In the genomic region with DNA sequence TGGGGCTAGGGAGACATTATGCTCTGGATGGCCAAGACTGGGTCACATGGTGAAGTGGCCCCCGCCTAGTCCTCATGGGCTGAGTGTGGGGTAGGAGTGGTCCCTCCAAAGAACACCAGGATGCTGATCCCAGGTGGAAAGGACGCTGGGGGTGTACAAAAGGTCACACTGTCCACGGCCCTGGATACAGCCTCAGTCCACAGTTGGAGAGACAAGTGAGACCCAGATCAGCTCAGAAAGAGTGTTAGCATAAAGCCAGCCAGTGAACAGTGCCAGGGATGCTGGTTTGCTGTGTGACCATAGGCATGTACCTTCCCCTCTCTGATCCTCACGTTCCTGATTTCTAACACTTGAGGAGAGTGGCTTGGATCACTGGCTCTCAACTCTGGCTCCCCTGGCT, we compare ENCODE assay signal across 25 cellular contexts. TPM values are rescaled to one million over a fixed set of nuclear protein-coding genes. Genes with fewer than 3 reads are reported as not detected.
DNase-seq lines count a peak whose midpoint lies in the region; ATAC-seq, FAIRE-seq and TF ChIP-seq lines count a peak whose summit lies in the region.
"Had no signal": no experiment of that assay in that cellular context is flagged by ENCODE, and none has a peak within 500 bp of the region (broad histone marks: within the 10 kb centered on the region; RNA-seq: fewer than 3 reads in every experiment).

No MANE protein-coding gene starts in this region.

- peaks cover 6% of the 10 kb centered on the region; the same call in 1 of the 2 replicates for H3K4me1 ChIP-seq in HepG2 (ENCODE audit: insufficient read depth, low read length)
- no peaks in the 10 kb centered on the region for H3K4me1 ChIP-seq in right lobe of liver
- H3K4me1 ChIP-seq: BE2C, HAP-1 had no signal

- CTCF ChIA-PET in HepG2 (lab: Yijun Ruan, JAX; ENCODE audit: low intra/inter-chr PET ratio, low total read pairs): no interaction called here

- H3K27me3 ChIP-seq in HepG2 (ENCODE audit: control insufficient read depth in 1 of 2, insufficient read depth in 2 of 2, low read length in 2 of 2): no peaks in the 10 kb centered on the region
- no peaks in the 10 kb centered on the region for H3K27me3 ChIP-seq in right lobe of liver
- H3K27me3 ChIP-seq: BE2C; BLaER1 treated with 17β-estradiol and CSF1 and Interleukin-3, amounts not matched to agents 10 nM and 100 nM had no signal

- WGBS in HepG2 (ENCODE audit: low lambda C conversion rate): 94% methylated on average over 4 of the region's 4 CpGs
- WGBS in right lobe of liver (ENCODE audit: insufficient coverage, low coverage, low lambda C conversion rate, missing lambda C conversion rate): no CpG with 5 or more reads among the region's 4 CpGs

- no peak overlapping the region for H2AFZ ChIP-seq in HepG2 (ENCODE audit: low read length)

- TF ChIP-seq CTCF in HepG2 (CRISPR knock-in tag; IDR thresholded peaks at IDR 0.05) (no peak), right lobe of liver (IDR thresholded peaks at IDR 0.05) (no peak)

- no peak overlapping the region for H3K4me3 ChIP-seq in HepG2 (replicated peaks in 1 of 3; ENCODE audit: insufficient read depth in 1 of 3, low read depth in 2 of 3, low read length in 3 of 3)
- no peak overlapping the region for H3K4me3 ChIP-seq in right lobe of liver
- H3K4me3 ChIP-seq: BLaER1 treated with 17β-estradiol and CSF1 and Interleukin-3, amounts not matched to agents 10 nM and 100 nM; GM12878; HAP-1 had no signal

- ATAC-seq in HepG2 (no peak), right lobe of liver (no peak), HG02798 (IDR thresholded peaks at IDR 0.05; ENCODE audit: poor library complexity, unreplicated experiment) (no peak)
- ATAC-seq: GM12878 had no signal

- in situ Hi-C loops in HepG2 (cut with HindIII; ENCODE audit: extremely low pct_ligation_motif_present, low pct_unique_long_range_greater_than_20kb): no loop called here

- DNase-seq in activated CD8-positive, alpha-beta memory T cell treated with anti-CD3 and anti-CD28 coated beads for 24 hours: peak; percentile 45
- no peak for DNase-seq in activated CD8-positive, alpha-beta memory T cell treated with anti-CD3 and anti-CD28 coated beads, Interleukin-2, amount 50 U/mL, for 4 hours
- DNase-seq in HepG2 (ENCODE audit: low spot score) (no peak), right lobe of liver (no peak), mesenteric fat pad (ENCODE audit: low spot score) (peak; percentile 73), posterior vena cava (ENCODE audit: low spot score) (peak; percentile 44), Ammon's horn (ENCODE audit: low spot score) (no peak)
- DNase-seq: BE2C; CD4-positive, alpha-beta T cell; CD8-positive, alpha-beta memory T cell; DMS 273 treated with DMSO at 0.1 percent for 48 hours; DMS79; EL; GDM1; GOT3; HFFc6 had no signal

- H3K9me3 ChIP-seq in HepG2 (ENCODE audit: low read length) (no peaks in the 10 kb centered on the region), right lobe of liver (no peaks in the 10 kb centered on the region)
- H3K9me3 ChIP-seq: BE2C, HAP-1 had no signal

- BruUV-seq in HepG2 (replicated peaks; lab: Mats Ljungman, UMichigan): no TSS peak

- H3K9ac ChIP-seq in HepG2 (ENCODE audit: insufficient read depth, low read depth, low read length): no peak overlapping the region
- H3K9ac ChIP-seq: BLaER1 treated with 17β-estradiol and CSF1 and Interleukin-3, amounts not matched to agents 10 nM and 100 nM had no signal

- no peaks in the 10 kb centered on the region for H3K79me2 ChIP-seq in HepG2 (ENCODE audit: insufficient read depth, low read length)

- H3K36me3 ChIP-seq in HepG2 (replicated peaks in 1 of 2; ENCODE audit: control insufficient read depth in 1 of 2, insufficient read depth in 2 of 2, low read length in 2 of 2) (peaks cover 8 to 25% of the 10 kb centered on the region in 2 experiments; a peak in 4 of 5 replicates), right lobe of liver (peaks cover 0 to 8% (median 1%) of the 10 kb centered on the region in 4 donors)

- H3K4me2 ChIP-seq in HepG2 (ENCODE audit: low read depth, low read length): no peak overlapping the region
- H3K4me2 ChIP-seq: BLaER1 treated with 17β-estradiol and CSF1 and Interleukin-3, amounts not matched to agents 10 nM and 100 nM had no signal

- TF ChIP-seq EP300 in HepG2 (IDR thresholded peaks at IDR 0.05; ENCODE audit: low read depth in 2 of 2, low read length in 2 of 2) (no peak), HepG2 (CRISPR knock-in tag; IDR thresholded peaks at IDR 0.05; ENCODE audit: borderline replicate concordance) (no peak)

- intact Hi-C loops in HepG2 (cut with micrococcal nuclease; ENCODE audit: unreplicated experiment): no loop called here
- intact Hi-C loops in right lobe of liver (cut with DNase I): no loop called here
- intact Hi-C loops in posterior vena cava (cut with DNase I): no loop called here

- H4K20me1 ChIP-seq in HepG2 (ENCODE audit: insufficient read depth, low read length): no peaks in the 10 kb centered on the region
- H4K20me1 ChIP-seq: BLaER1 treated with 17β-estradiol and CSF1 and Interleukin-3, amounts not matched to agents 10 nM and 100 nM had no signal

- no peak for TF ChIP-seq POLR2A in HepG2 (IDR thresholded peaks at IDR 0.05; ENCODE audit: insufficient read depth in 1 of 2, low read depth in 2 of 2, low read length in 2 of 2)
- no peak for TF ChIP-seq POLR2A in right lobe of liver (IDR thresholded peaks at IDR 0.05)

- no peak for FAIRE-seq in HepG2 (lab: Jason Lieb, UNC)
- FAIRE-seq: A204.1, D721Med, GM12878, GM19239, H54 had no signal

- H3K27ac ChIP-seq in HepG2 (ENCODE audit: extremely low read length, insufficient read depth, low read length) (no peak overlapping the region), right lobe of liver (no peak overlapping the region)
- H3K27ac ChIP-seq: 22Rv1; BLaER1 treated with 17β-estradiol and CSF1 and Interleukin-3, amounts not matched to agents 10 nM and 100 nM had no signal

- POLR2A ChIA-PET in HepG2 (lab: Yijun Ruan, JAX): no interaction called here

- no peak for TF ChIP-seq RAD21 in HepG2 (CRISPR knock-in tag; IDR thresholded peaks at IDR 0.05)

RNA-seq across cellular contexts. Expression of a gene that starts 13.4 kb away (rescaled TPM):
- total RNA-seq in HepG2 (2016; rRNA removed; fragmentation: Illumina TruSeq; extraction: Trizol): 0.24 and 0.44 TPM in 2 replicates
- not detected in 2 replicates for total RNA-seq in HepG2 (2016; cell fraction: cytosol; rRNA removed; fragmentation: Illumina TruSeq; extraction: Trizol; ENCODE audit: low read depth)
- total RNA-seq in HepG2 (2016; cell fraction: insoluble cytoplasmic fraction; rRNA removed; fragmentation: Illumina TruSeq; extraction: Trizol): 0.11 TPM in 1 of 2 replicates, not detected in the other
- total RNA-seq in HepG2 (2016; cell fraction: membrane; rRNA removed; fragmentation: Illumina TruSeq; extraction: Trizol): 0.10 TPM in 1 of 2 replicates, not detected in the other
- total RNA-seq in HepG2 (2016; cell fraction: nucleus; rRNA removed; fragmentation: Illumina TruSeq; extraction: Trizol): not detected in 2 replicates
- polyA plus RNA-seq in HepG2 (2011; rRNA removed): 0.05 and 0.10 TPM in 2 replicates
- 0.07 and 0.09 TPM in 2 replicates for polyA plus RNA-seq in HepG2 (2011; cell fraction: cytosol; rRNA removed)
- 0.13 and 0.23 TPM in 2 replicates for polyA plus RNA-seq in HepG2 (2011; cell fraction: nucleus; rRNA removed)
- polyA plus RNA-seq in HepG2 (2012): not detected in 2 replicates
- polyA plus RNA-seq in HepG2 (2016; cell fraction: cytosol; fragmentation: Illumina TruSeq; extraction: Trizol; ENCODE audit: low read depth): not detected in 2 replicates
- polyA plus RNA-seq in HepG2 (2016; cell fraction: insoluble cytoplasmic fraction; fragmentation: Illumina TruSeq; extraction: Trizol; ENCODE audit: low read depth): 0.20 TPM in 1 of 2 replicates, not detected in the other
- polyA plus RNA-seq in HepG2 (2016; cell fraction: membrane; fragmentation: Illumina TruSeq; extraction: Trizol; ENCODE audit: low read depth): not detected in 2 replicates
- not detected in 2 replicates for polyA plus RNA-seq in HepG2 (2016; cell fraction: nucleus; fragmentation: Illumina TruSeq; extraction: Trizol; ENCODE audit: insufficient read depth, low read depth)
- polyA minus RNA-seq in HepG2 (2011; rRNA and poly(A)+ RNA removed; ENCODE audit: low replicate concordance): 0.98 TPM in 1 of 2 replicates, not detected in the other
- polyA minus RNA-seq in HepG2 (2011; cell fraction: cytosol; rRNA and poly(A)+ RNA removed): not detected in 2 replicates
- polyA minus RNA-seq in HepG2 (2011; cell fraction: nucleus; rRNA and poly(A)+ RNA removed): not detected in 2 replicates
- total RNA-seq in right lobe of liver: 10 to 100 TPM in 1 of 6 experiments, 1 to 10 TPM in 5; 5.2 to 13.4 (median 7.1) TPM
- 36.6 TPM for total RNA-seq in mesenteric fat pad
- 10 to 100 TPM; 12.5 to 17.7 TPM for total RNA-seq in posterior vena cava

RNA-seq across cellular contexts. Expression of a gene that starts 26.6 kb away (rescaled TPM):
- total RNA-seq in HepG2 (2016; rRNA removed; fragmentation: Illumina TruSeq; extraction: Trizol) (10.5 and 16.7 TPM in 2 replicates), right lobe of liver (10 to 100 TPM in 1 of 6 experiments, 1 to 10 TPM in 5; 4.4 to 10.2 (median 7.2) TPM), mesenteric fat pad (34.7 TPM), posterior vena cava (10 to 100 TPM; 11.3 to 21.1 TPM)
- total RNA-seq in HepG2 (2016; cell fraction: cytosol; rRNA removed; fragmentation: Illumina TruSeq; extraction: Trizol; ENCODE audit: low read depth): 0.79 and 0.81 TPM in 2 replicates
- total RNA-seq in HepG2 (2016; cell fraction: insoluble cytoplasmic fraction; rRNA removed; fragmentation: Illumina TruSeq; extraction: Trizol): 11.3 and 14.6 TPM in 2 replicates
- total RNA-seq in HepG2 (2016; cell fraction: membrane; rRNA removed; fragmentation: Illumina TruSeq; extraction: Trizol): 3.8 and 3.9 TPM in 2 replicates
- 8.6 and 11.6 TPM in 2 replicates for total RNA-seq in HepG2 (2016; cell fraction: nucleus; rRNA removed; fragmentation: Illumina TruSeq; extraction: Trizol)
- 4.8 and 6.7 TPM in 2 replicates for polyA plus RNA-seq in HepG2 (2011; rRNA removed)
- polyA plus RNA-seq in HepG2 (2011; cell fraction: cytosol; rRNA removed): 3.6 TPM in 2 replicates
- 16.1 and 17.1 TPM in 2 replicates for polyA plus RNA-seq in HepG2 (2011; cell fraction: nucleus; rRNA removed)
- polyA plus RNA-seq in HepG2 (2012): 4.8 and 5.6 TPM in 2 replicates
- polyA plus RNA-seq in HepG2 (2016; cell fraction: cytosol; fragmentation: Illumina TruSeq; extraction: Trizol; ENCODE audit: low read depth): 0.70 and 0.71 TPM in 2 replicates
- 12.8 and 14.3 TPM in 2 replicates for polyA plus RNA-seq in HepG2 (2016; cell fraction: insoluble cytoplasmic fraction; fragmentation: Illumina TruSeq; extraction: Trizol; ENCODE audit: low read depth)
- polyA plus RNA-seq in HepG2 (2016; cell fraction: membrane; fragmentation: Illumina TruSeq; extraction: Trizol; ENCODE audit: low read depth): 2.1 and 2.2 TPM in 2 replicates
- polyA plus RNA-seq in HepG2 (2016; cell fraction: nucleus; fragmentation: Illumina TruSeq; extraction: Trizol; ENCODE audit: insufficient read depth, low read depth): 10.5 and 12.9 TPM in 2 replicates
- polyA minus RNA-seq in HepG2 (2011; rRNA and poly(A)+ RNA removed; ENCODE audit: low replicate concordance): 35.2 and 111 TPM in 2 replicates
- 6.7 and 6.8 TPM in 2 replicates for polyA minus RNA-seq in HepG2 (2011; cell fraction: cytosol; rRNA and poly(A)+ RNA removed)
- 12.4 and 16.2 TPM in 2 replicates for polyA minus RNA-seq in HepG2 (2011; cell fraction: nucleus; rRNA and poly(A)+ RNA removed)

RNA-seq across cellular contexts. Expression of a gene that starts 58.2 kb away (rescaled TPM):
- total RNA-seq in HepG2 (2016; rRNA removed; fragmentation: Illumina TruSeq; extraction: Trizol): 6.5 and 7.5 TPM in 2 replicates
- total RNA-seq in HepG2 (2016; cell fraction: cytosol; rRNA removed; fragmentation: Illumina TruSeq; extraction: Trizol; ENCODE audit: low read depth): 1.1 and 1.7 TPM in 2 replicates
- 6.6 and 7.4 TPM in 2 replicates for total RNA-seq in HepG2 (2016; cell fraction: insoluble cytoplasmic fraction; rRNA removed; fragmentation: Illumina TruSeq; extraction: Trizol)
- total RNA-seq in HepG2 (2016; cell fraction: membrane; rRNA removed; fragmentation: Illumina TruSeq; extraction: Trizol): 2.5 and 2.8 TPM in 2 replicates
- 3.5 and 4.5 TPM in 2 replicates for total RNA-seq in HepG2 (2016; cell fraction: nucleus; rRNA removed; fragmentation: Illumina TruSeq; extraction: Trizol)
- polyA plus RNA-seq in HepG2 (2011; rRNA removed): 10.6 and 17.5 TPM in 2 replicates
- 12.2 and 13.8 TPM in 2 replicates for polyA plus RNA-seq in HepG2 (2011; cell fraction: cytosol; rRNA removed)
- 8.3 and 11.0 TPM in 2 replicates for polyA plus RNA-seq in HepG2 (2011; cell fraction: nucleus; rRNA removed)
- 7.5 and 8.1 TPM in 2 replicates for polyA plus RNA-seq in HepG2 (2012)
- 1.2 and 1.9 TPM in 2 replicates for polyA plus RNA-seq in HepG2 (2016; cell fraction: cytosol; fragmentation: Illumina TruSeq; extraction: Trizol; ENCODE audit: low read depth)
- polyA plus RNA-seq in HepG2 (2016; cell fraction: insoluble cytoplasmic fraction; fragmentation: Illumina TruSeq; extraction: Trizol; ENCODE audit: low read depth): 8.9 and 10.5 TPM in 2 replicates
- polyA plus RNA-seq in HepG2 (2016; cell fraction: membrane; fragmentation: Illumina TruSeq; extraction: Trizol; ENCODE audit: low read depth): 1.7 and 2.1 TPM in 2 replicates
- 5.1 and 5.6 TPM in 2 replicates for polyA plus RNA-seq in HepG2 (2016; cell fraction: nucleus; fragmentation: Illumina TruSeq; extraction: Trizol; ENCODE audit: insufficient read depth, low read depth)
- polyA minus RNA-seq in HepG2 (2011; rRNA and poly(A)+ RNA removed; ENCODE audit: low replicate concordance): 18.8 and 54.6 TPM in 2 replicates
- polyA minus RNA-seq in HepG2 (2011; cell fraction: cytosol; rRNA and poly(A)+ RNA removed): 4.9 and 5.5 TPM in 2 replicates
- polyA minus RNA-seq in HepG2 (2011; cell fraction: nucleus; rRNA and poly(A)+ RNA removed): 6.3 and 12.1 TPM in 2 replicates
- total RNA-seq in right lobe of liver: 10 to 100 TPM; 19.2 to 23.0 (median 22.5) TPM
- 53.4 TPM for total RNA-seq in mesenteric fat pad
- total RNA-seq in posterior vena cava: 10 to 100 TPM; 10.1 to 17.3 TPM
- total RNA-seq: HFFc6 had no signal

Comparison
In these comparisons a context has a peak if more than half of its experiments do, and no peak if none do; other contexts are left out.
1. DNase-seq: peak in activated CD8-positive, alpha-beta memory T cell treated with anti-CD3 and anti-CD28 coated beads for 24 hours (single experiment), mesenteric fat pad (single experiment) and posterior vena cava (single experiment); none in activated CD8-positive, alpha-beta memory T cell treated with anti-CD3 and anti-CD28 coated beads, Interleukin-2, amount 50 U/mL, for 4 hours (single experiment), HepG2 (single experiment), right lobe of liver (0 of 3) and Ammon's horn (single experiment).